Comparison of ENCODE assay signal across 1 cellular context in the genomic region with DNA sequence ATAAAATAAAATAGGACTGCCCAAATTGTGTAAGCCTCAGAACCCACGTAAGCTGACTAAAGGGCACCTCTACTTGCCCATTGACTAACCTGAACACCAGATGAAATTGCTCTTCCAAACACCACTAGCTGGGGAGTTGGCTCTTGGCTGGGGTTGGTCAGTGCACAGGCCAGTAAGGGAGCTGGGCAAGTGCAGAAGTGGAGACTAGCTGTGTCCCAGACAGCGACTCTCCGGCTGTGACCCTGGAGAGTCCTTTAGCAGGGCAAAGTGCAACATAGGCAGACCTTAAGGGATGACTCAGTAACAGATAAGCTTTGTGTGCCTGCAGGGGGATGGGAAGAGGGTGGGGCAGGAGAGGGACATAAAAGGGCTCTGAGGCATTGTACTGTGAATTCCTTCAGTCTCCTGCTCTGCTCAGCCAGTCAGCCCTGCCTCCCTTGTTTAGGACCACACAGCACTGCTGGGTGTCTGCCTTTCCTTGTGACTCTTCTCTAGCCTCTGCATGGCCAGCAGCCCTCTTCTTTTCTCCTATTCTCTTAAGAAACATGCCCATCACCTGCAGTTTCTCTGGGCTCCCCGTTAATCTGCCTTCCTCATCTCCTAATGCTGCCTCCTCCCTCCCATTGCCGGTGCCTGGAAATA.
TF ChIP-seq lines count a peak whose summit lies in the region.

No MANE protein-coding gene starts in this region.

TF ChIP-seq in K562, 482 proteins besides CTCF, POLR2A, EP300 and RAD21 (continued from another document and continues in another):
- peak; percentile 30; the same call in 1 of the 2 replicates for TF ChIP-seq ZNF592 (IDR thresholded peaks at IDR 0.05)
- TF ChIP-seq, protein P1, sequence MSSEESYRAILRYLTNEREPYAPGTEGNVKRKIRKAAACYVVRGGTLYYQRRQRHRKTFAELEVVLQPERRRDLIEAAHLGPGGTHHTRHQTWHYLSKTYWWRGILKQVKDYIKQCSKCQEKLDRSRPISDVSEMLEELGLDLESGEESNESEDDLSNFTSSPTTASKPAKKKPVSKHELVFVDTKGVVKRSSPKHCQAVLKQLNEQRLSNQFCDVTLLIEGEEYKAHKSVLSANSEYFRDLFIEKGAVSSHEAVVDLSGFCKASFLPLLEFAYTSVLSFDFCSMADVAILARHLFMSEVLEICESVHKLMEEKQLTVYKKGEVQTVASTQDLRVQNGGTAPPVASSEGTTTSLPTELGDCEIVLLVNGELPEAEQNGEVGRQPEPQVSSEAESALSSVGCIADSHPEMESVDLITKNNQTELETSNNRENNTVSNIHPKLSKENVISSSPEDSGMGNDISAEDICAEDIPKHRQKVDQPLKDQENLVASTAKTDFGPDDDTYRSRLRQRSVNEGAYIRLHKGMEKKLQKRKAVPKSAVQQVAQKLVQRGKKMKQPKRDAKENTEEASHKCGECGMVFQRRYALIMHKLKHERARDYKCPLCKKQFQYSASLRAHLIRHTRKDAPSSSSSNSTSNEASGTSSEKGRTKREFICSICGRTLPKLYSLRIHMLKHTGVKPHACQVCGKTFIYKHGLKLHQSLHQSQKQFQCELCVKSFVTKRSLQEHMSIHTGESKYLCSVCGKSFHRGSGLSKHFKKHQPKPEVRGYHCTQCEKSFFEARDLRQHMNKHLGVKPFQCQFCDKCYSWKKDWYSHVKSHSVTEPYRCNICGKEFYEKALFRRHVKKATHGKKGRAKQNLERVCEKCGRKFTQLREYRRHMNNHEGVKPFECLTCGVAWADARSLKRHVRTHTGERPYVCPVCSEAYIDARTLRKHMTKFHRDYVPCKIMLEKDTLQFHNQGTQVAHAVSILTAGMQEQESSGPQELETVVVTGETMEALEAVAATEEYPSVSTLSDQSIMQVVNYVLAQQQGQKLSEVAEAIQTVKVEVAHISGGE (CRISPR knock-in tag; IDR thresholded peaks at IDR 0.05) = 0 out of 6 replicates have a peak, but pooled peaks of 1 of the 3 experiments have one; percentile 30
- peak in 1 of 2 experiments; percentile 46; a peak in 1 of 4 replicates for TF ChIP-seq HDAC1 (IDR thresholded peaks at IDR 0.05)
- TF ChIP-seq CHAMP1 (IDR thresholded peaks at IDR 0.05) = peak; percentile 40; the same call in 1 of the 2 replicates
- TF ChIP-seq RBBP5 (IDR thresholded peaks at IDR 0.05; ENCODE audit: borderline replicate concordance, insufficient read depth, low read length, poor library complexity, severe bottlenecking) = peak; percentile 60
- no peak for TF ChIP-seq SP1 (CRISPR knock-in tag; IDR thresholded peaks at IDR 0.05)
- no peak for TF ChIP-seq E2F5 (CRISPR knock-in tag; IDR thresholded peaks at IDR 0.05)
- no peak for TF ChIP-seq GABPA (tag; conservative IDR thresholded peaks at IDR 0.05; ENCODE audit: low read depth)
- peak; percentile 58; the same call in 1 of the 2 replicates for TF ChIP-seq HMBOX1 (IDR thresholded peaks at IDR 0.05)
- no peak for TF ChIP-seq MTF1 (CRISPR knock-in tag; IDR thresholded peaks at IDR 0.05; ENCODE audit: borderline replicate concordance)
- TF ChIP-seq C11orf30 (IDR thresholded peaks at IDR 0.05; ENCODE audit: low read depth) = peak; percentile 79
- 0 out of 4 replicates have a peak, but pooled peaks of 1 of the 2 experiments have one; percentile 48 for TF ChIP-seq NONO (IDR thresholded peaks at IDR 0.05; ENCODE audit: low read depth in 2 of 2, low read length in 1 of 2)
- TF ChIP-seq CHD2 (IDR thresholded peaks at IDR 0.05; ENCODE audit: low read depth, low read length) = peak; percentile 22; the same call in 1 of the 2 replicates
- TF ChIP-seq MAZ (CRISPR knock-in tag; conservative IDR thresholded peaks at IDR 0.05 in 1 of 2, IDR thresholded peaks at IDR 0.05 in 1 of 2) = peak; percentile 48 to 87
- 0 out of 4 replicates have a peak, but pooled peaks of 1 of the 2 experiments have one; percentile 37 for TF ChIP-seq ARNT (IDR thresholded peaks at IDR 0.05)
- no peak for TF ChIP-seq ZSCAN29 (IDR thresholded peaks at IDR 0.05)
- TF ChIP-seq JUN (IDR thresholded peaks at IDR 0.05; ENCODE audit: borderline replicate concordance, low read depth, low read length) = peak; percentile 89
- TF ChIP-seq JUN (CRISPR knock-in tag; IDR thresholded peaks at IDR 0.05; ENCODE audit: borderline replicate concordance) = no peak
- TF ChIP-seq MYNN (IDR thresholded peaks at IDR 0.05) = peak; percentile 24; the same call in 1 of the 2 replicates
- no peak for TF ChIP-seq MYNN (CRISPR knock-in tag; IDR thresholded peaks at IDR 0.05)
- peak; percentile 58 for TF ChIP-seq CBFA2T3 (IDR thresholded peaks at IDR 0.05)
- no peak for TF ChIP-seq POLR2B (IDR thresholded peaks at IDR 0.05; ENCODE audit: low read depth, partially characterized antibody)
- TF ChIP-seq GTF2F1 (IDR thresholded peaks at IDR 0.05; ENCODE audit: low read depth, low read length) = no peak
- peak; percentile 38; the same call in 1 of the 2 replicates for TF ChIP-seq ATF7 (IDR thresholded peaks at IDR 0.05)
- TF ChIP-seq SMAD4 (CRISPR knock-in tag; conservative IDR thresholded peaks at IDR 0.05) = peak; percentile 92
- no peak for TF ChIP-seq PHF21A (IDR thresholded peaks at IDR 0.05; ENCODE audit: borderline replicate concordance, low read depth)
- TF ChIP-seq PRPF4 (IDR thresholded peaks at IDR 0.05; ENCODE audit: insufficient read depth, low read depth, low read length, poor library complexity, severe bottlenecking) = no peak
- TF ChIP-seq ZNF695 (CRISPR knock-in tag; IDR thresholded peaks at IDR 0.05) = no peak
- no peak for TF ChIP-seq LARP7 (IDR thresholded peaks at IDR 0.05)
- TF ChIP-seq, protein P2, sequence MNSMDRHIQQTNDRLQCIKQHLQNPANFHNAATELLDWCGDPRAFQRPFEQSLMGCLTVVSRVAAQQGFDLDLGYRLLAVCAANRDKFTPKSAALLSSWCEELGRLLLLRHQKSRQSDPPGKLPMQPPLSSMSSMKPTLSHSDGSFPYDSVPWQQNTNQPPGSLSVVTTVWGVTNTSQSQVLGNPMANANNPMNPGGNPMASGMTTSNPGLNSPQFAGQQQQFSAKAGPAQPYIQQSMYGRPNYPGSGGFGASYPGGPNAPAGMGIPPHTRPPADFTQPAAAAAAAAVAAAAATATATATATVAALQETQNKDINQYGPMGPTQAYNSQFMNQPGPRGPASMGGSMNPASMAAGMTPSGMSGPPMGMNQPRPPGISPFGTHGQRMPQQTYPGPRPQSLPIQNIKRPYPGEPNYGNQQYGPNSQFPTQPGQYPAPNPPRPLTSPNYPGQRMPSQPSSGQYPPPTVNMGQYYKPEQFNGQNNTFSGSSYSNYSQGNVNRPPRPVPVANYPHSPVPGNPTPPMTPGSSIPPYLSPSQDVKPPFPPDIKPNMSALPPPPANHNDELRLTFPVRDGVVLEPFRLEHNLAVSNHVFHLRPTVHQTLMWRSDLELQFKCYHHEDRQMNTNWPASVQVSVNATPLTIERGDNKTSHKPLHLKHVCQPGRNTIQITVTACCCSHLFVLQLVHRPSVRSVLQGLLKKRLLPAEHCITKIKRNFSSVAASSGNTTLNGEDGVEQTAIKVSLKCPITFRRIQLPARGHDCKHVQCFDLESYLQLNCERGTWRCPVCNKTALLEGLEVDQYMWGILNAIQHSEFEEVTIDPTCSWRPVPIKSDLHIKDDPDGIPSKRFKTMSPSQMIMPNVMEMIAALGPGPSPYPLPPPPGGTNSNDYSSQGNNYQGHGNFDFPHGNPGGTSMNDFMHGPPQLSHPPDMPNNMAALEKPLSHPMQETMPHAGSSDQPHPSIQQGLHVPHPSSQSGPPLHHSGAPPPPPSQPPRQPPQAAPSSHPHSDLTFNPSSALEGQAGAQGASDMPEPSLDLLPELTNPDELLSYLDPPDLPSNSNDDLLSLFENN (IDR thresholded peaks at IDR 0.05; ENCODE audit: low read depth in 2 of 2, low read length in 2 of 2) = no peak
- TF ChIP-seq PRMT5 (CRISPR knock-in tag; IDR thresholded peaks at IDR 0.05) = no peak
- peak; percentile 51 to 57; a peak in 3 of 4 replicates for TF ChIP-seq FOXK2 (conservative IDR thresholded peaks at IDR 0.05 in 1 of 2, IDR thresholded peaks at IDR 0.05 in 1 of 2; ENCODE audit: low read depth in 2 of 2)
- TF ChIP-seq HNRNPK (IDR thresholded peaks at IDR 0.05; ENCODE audit: low read depth, low read length, poor library complexity, severe bottlenecking) = no peak
- peak in 1 of 2 experiments; percentile 84; a peak in 2 of 4 replicates for TF ChIP-seq TBL1XR1 (IDR thresholded peaks at IDR 0.05; ENCODE audit: low read length in 2 of 2)
- TF ChIP-seq THRAP3 (IDR thresholded peaks at IDR 0.05; ENCODE audit: borderline replicate concordance) = no peak
- TF ChIP-seq MAFG (tag; conservative IDR thresholded peaks at IDR 0.05) = peak; percentile 82
- TF ChIP-seq BCLAF1 (IDR thresholded peaks at IDR 0.05; ENCODE audit: borderline replicate concordance in 1 of 2, control insufficient read depth in 1 of 2, low read depth in 2 of 2, low read length in 1 of 2) = no peak
- no peak for TF ChIP-seq MIER1 (IDR thresholded peaks at IDR 0.05; ENCODE audit: low read depth)
- TF ChIP-seq TCF3 (CRISPR knock-in tag; IDR thresholded peaks at IDR 0.05) = peak; percentile 40; the same call in 1 of the 2 replicates
- TF ChIP-seq POLR2AphosphoS2 (IDR thresholded peaks at IDR 0.05; ENCODE audit: low read length) = no peak
- TF ChIP-seq PYGO2 (tag; IDR thresholded peaks at IDR 0.05) = 0 out of 2 replicates have a peak, but pooled peaks have one; percentile 3
